24 cellular contexts compared by ENCODE assay signal in the genomic region with DNA sequence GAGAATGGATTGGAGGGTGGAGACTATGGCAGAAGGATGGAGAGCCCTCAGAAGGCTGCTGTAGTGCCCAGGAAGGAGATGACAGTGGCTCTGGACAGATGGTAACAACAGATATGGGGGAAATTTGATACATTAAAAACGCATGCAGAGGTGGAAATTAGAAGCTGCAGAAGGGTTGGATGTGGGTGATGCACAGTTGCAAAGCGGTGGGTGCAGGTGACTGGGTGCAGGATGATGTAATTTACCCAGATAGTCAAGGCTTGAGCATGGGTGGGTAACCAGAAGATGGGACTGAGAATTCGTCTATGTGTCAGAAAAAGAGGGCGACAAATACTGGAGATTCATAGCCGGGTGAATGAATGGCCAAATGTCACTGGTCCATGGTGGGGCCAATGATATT.
"Had no signal": no experiment of that assay in that cellular context is flagged by ENCODE, and none has a peak within 500 bp of the region (broad histone marks: within the 10 kb centered on the region; RNA-seq: fewer than 3 reads in every experiment).

No MANE protein-coding gene starts in this region.

- DNase-seq: activated CD4-positive, alpha-beta memory T cell treated with anti-CD3 and anti-CD28 coated beads for 36 hours; activated CD4-positive, alpha-beta T cell treated with anti-CD3 and anti-CD28 coated beads for 36 hours; activated CD4-positive, alpha-beta T cell treated with anti-CD3 and anti-CD28 coated beads, Interleukin-2, amount 10 ng/mL, durations not matched to agents 24 days and 14 days; activated CD4-positive, CD25-positive, alpha-beta regulatory T cell; activated CD4-positive, CD25-positive, alpha-beta regulatory T cell treated with anti-CD3 and anti-CD28 coated beads, Interleukin-2, amount 50 U/mL, for 72 hours; activated CD8-positive, alpha-beta memory T cell treated with anti-CD3 and anti-CD28 coated beads, Interleukin-2, amount 10 ng/mL, durations not matched to agents 7 days and 5 days; activated CD8-positive, alpha-beta memory T cell treated with anti-CD3 and anti-CD28 coated beads, Interleukin-2, amount 50 U/mL, for 4 hours; activated CD8-positive, alpha-beta T cell treated with anti-CD3 and anti-CD28 coated beads, Interleukin-2, amount 10 ng/mL, durations not matched to agents 7 days and 5 days; activated effector memory CD4-positive, alpha-beta T cell treated with anti-CD3 and anti-CD28 coated beads, Interleukin-2, amount 50 U/mL, for 16 hours; activated naive CD4-positive, alpha-beta T cell treated with anti-CD3 and anti-CD28 coated beads for 36 hours; activated naive CD8-positive, alpha-beta T cell treated with anti-CD3 and anti-CD28 coated beads for 36 hours; activated naive CD8-positive, alpha-beta T cell treated with anti-CD3 and anti-CD28 coated beads, Interleukin-2, amount 50 U/mL, for 24 hours; activated T-cell treated with anti-CD3 and anti-CD28 coated beads, Interleukin-2, amount 50 U/mL, for 1 hour; activated T-cell treated with anti-CD3 and anti-CD28 coated beads, Interleukin-2, amount 50 U/mL, for 48 hours; adrenal gland; amygdala; aorta; body of pancreas; effector CD8-positive, alpha-beta T cell; esophagus squamous epithelium; foreskin melanocyte; heart right ventricle; T-helper 17 cell had no signal

- ATAC-seq: activated CD4-positive, alpha-beta T cell treated with anti-CD3 and anti-CD28 coated beads for 36 hours; activated CD8-positive, alpha-beta memory T cell treated with anti-CD3 and anti-CD28 coated beads, Interleukin-2, amount 10 ng/mL, durations not matched to agents 7 days and 5 days; activated CD8-positive, alpha-beta T cell treated with anti-CD3 and anti-CD28 coated beads, Interleukin-2, amount 10 ng/mL, durations not matched to agents 7 days and 5 days; activated naive CD8-positive, alpha-beta T cell treated with anti-CD3 and anti-CD28 coated beads, Interleukin-2, amount 50 U/mL, for 24 hours; body of pancreas; gastroesophageal sphincter; heart right ventricle; T-helper 17 cell had no signal
